8 cellular contexts compared by ENCODE assay signal in the genomic region with DNA sequence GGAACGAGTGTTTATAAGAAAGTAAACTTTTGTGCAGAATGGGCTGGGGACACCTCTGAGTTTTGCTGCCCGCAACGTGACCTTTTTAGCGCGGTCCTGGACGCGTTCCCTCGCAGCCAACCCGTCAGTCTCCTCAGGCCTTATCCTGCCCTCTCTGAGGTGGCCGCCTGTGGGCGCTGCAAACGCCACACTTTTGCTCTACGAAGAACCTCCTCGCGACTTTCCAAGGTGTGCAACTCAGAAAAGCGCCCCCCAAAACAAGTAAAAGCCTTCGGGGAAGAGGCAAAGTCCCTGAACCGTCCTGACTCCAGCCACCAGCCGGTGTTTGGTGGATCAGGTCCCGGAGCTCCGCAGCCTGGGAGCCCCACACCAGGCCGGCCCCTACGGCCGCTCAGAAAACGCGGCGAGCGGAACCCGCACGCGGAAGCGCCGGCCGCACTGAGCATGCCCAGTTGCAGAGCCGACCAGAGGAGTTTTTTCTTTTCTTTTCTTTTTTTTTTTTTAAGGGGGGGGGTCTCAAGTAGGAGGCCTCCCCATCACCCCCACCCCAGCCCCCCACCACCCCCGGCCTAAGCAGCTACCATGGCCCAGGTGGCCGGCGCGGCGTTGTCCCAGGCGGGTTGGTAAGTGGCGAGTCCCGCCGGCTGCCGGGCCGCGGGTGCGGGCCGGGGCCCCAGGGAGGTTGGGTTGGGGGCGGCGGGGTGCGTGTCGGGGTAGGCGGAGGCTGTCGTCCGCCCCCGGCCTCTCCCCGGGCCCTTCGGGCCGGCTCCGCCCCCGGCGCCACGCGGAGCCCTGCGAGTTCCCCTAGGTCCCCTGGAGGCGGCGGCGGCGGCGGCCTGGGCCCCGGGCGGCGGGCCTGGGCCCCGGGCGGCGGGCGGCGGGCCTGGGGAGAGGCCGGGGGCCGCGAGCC. TPM values are rescaled to one million over a fixed set of nuclear protein-coding genes. Genes with fewer than 3 reads are reported as not detected.
A peak's percentile ranks its signal among the peaks of the same experiment; 100 is the strongest.
DNase-seq lines count a peak whose midpoint lies in the region; FAIRE-seq and TF ChIP-seq lines count a peak whose summit lies in the region.

A gene (plus strand): TSS at position 438 of the 910 bp plus-strand sequence. CDS start 145 bp downstream, at position 583.

- no peak within 1 kb of the TSS for H3K23ac ChIP-seq in neuronal stem cell (ENCODE audit: low read depth, low read length, poor library complexity)

- H2BK5ac ChIP-seq in neuronal stem cell (ENCODE audit: low read length), result peak within 1 kb of the TSS; percentile 93

- H3K27ac ChIP-seq in SJSA1 (peak within 1 kb of the TSS; percentile 73), neuronal stem cell (replicated peaks; ENCODE audit: low read length) (peak within 1 kb of the TSS; percentile 84)

- H3K9me3 ChIP-seq in HAP-1 (no peaks in the 10 kb centered on the region), SJSA1 (replicated peaks) (no peaks in the 10 kb centered on the region), neuronal stem cell (replicated peaks in 1 of 2; ENCODE audit: control insufficient read depth in 2 of 2, insufficient read depth in 1 of 2, low read depth in 1 of 2, low read length in 2 of 2) (no peaks in the 10 kb centered on the region)

- no peaks in the 10 kb centered on the region for H3K79me1 ChIP-seq in neuronal stem cell (ENCODE audit: low read depth, low read length)

- H2BK120ac ChIP-seq in neuronal stem cell (ENCODE audit: low read depth, low read length), result no peak within 1 kb of the TSS

- H2AK5ac ChIP-seq in neuronal stem cell (ENCODE audit: low read depth, low read length), result no peak within 1 kb of the TSS

- no peak within 1 kb of the TSS for H2BK15ac ChIP-seq in neuronal stem cell (ENCODE audit: low read length)

- peak within 1 kb of the TSS; percentile 97 for H2AFZ ChIP-seq in neuronal stem cell (ENCODE audit: low read length)

- H3K36me3 ChIP-seq in HAP-1 (replicated peaks), result no peaks in the 10 kb centered on the region
- no peaks in the 10 kb centered on the region for H3K36me3 ChIP-seq in SJSA1
- no peaks in the 10 kb centered on the region for H3K36me3 ChIP-seq in neuronal stem cell (replicated peaks in 1 of 2; ENCODE audit: control insufficient read depth in 2 of 2, insufficient read depth in 2 of 2, low read length in 2 of 2)

- H3K4me1 ChIP-seq in HAP-1 (peaks cover 26% of the 10 kb centered on the region), SJSA1 (replicated peaks) (peaks cover 16% of the 10 kb centered on the region), neuronal stem cell (ENCODE audit: control insufficient read depth in 2 of 2, insufficient read depth in 1 of 2, low read depth in 1 of 2, low read length in 2 of 2) (peaks cover 2 to 8% of the 10 kb centered on the region in 2 donors)

- no peak for TF ChIP-seq CTCF in subcutaneous adipose tissue (IDR thresholded peaks at IDR 0.05; ENCODE audit: low read depth)

- H3K4me3 ChIP-seq in HAP-1 (peak within 1 kb of the TSS; percentile 54), SJSA1 (peak within 1 kb of the TSS; percentile 77), neuronal stem cell (ENCODE audit: low read length in 2 of 2) (peak within 1 kb of the TSS; percentile 92 to 96)

- no peak within 1 kb of the TSS for H3K4ac ChIP-seq in neuronal stem cell (ENCODE audit: low read length)

- WGBS in neuronal stem cell (ENCODE audit: extremely low coverage in 2 of 2, insufficient read length in 2 of 2, insufficient replicate concordance in 1 of 2), 2 donors, result no CpG with 5 or more reads among the region's 82 CpGs

- H3K18ac ChIP-seq in neuronal stem cell (ENCODE audit: low read length), result peak within 1 kb of the TSS; percentile 93

- no peak within 1 kb of the TSS for H4K91ac ChIP-seq in neuronal stem cell (ENCODE audit: low read depth, low read length, poor library complexity)

- peak; percentile 48 for DNase-seq in GM04503 (ENCODE audit: low read depth)
- DNase-seq in HAP-1 (ENCODE audit: low spot score in 2 of 2), result peak; percentile 81 to 88
- DNase-seq in M059J (ENCODE audit: low read depth), result peak; percentile 80
- peak; percentile 76 to 93 for DNase-seq in SJSA1 (ENCODE audit: low read depth in 1 of 2, low spot score in 2 of 2)
- DNase-seq in activated naive CD4-positive, alpha-beta T cell (lab: John Stamatoyannopoulos, UW), result peak; percentile 57 to 77 (median 71)
- DNase-seq in frontal cortex (ENCODE audit: low spot score in 2 of 2), result peak; percentile 68 to 81
- DNase-seq in neuronal stem cell (ENCODE audit: low spot score), result peak; percentile 79

- H4K8ac ChIP-seq in neuronal stem cell (ENCODE audit: low read depth, low read length), result no peak within 1 kb of the TSS

- H3K27me3 ChIP-seq in HAP-1 (ENCODE audit: low read depth), result no peaks in the 10 kb centered on the region
- no peaks in the 10 kb centered on the region for H3K27me3 ChIP-seq in SJSA1 (replicated peaks)
- H3K27me3 ChIP-seq in neuronal stem cell (ENCODE audit: control insufficient read depth in 3 of 3, insufficient read depth in 3 of 3, low read depth in 1 of 3, low read length in 3 of 3), result no peaks in the 10 kb centered on the region

- in situ Hi-C loops in HAP-1 (cut with MboI; ENCODE audit: low sequenced_read_pairs), result no loop called here

- no peak for FAIRE-seq in frontal cortex (lab: Jason Lieb, UNC)

- H3K14ac ChIP-seq in neuronal stem cell (ENCODE audit: low read length), result no peak within 1 kb of the TSS

- peak within 1 kb of the TSS; percentile 99 for H3K4me2 ChIP-seq in neuronal stem cell (ENCODE audit: insufficient read depth, low read length, poor library complexity, severe bottlenecking)

- no peak within 1 kb of the TSS for H2BK12ac ChIP-seq in neuronal stem cell (ENCODE audit: low read length)

- peak within 1 kb of the TSS; percentile 82 for H3K9ac ChIP-seq in neuronal stem cell (ENCODE audit: low read depth, low read length, poor library complexity)

RNA-seq across cellular contexts. Expression of the gene that starts here (rescaled TPM):
- 7.2 and 8.4 TPM in 2 replicates for total RNA-seq in M059J (2014; rRNA removed; shearing (Covaris generic))
- 7.0 and 10.7 TPM in 2 replicates for total RNA-seq in SJSA1 (2014; rRNA removed; shearing (Covaris generic))
- total RNA-seq in frontal cortex (63.6 TPM), subcutaneous adipose tissue (100 to 1,000 TPM in 1 of 4 donors, 10 to 100 TPM in 3; 27.2 to 130 (median 32.8) TPM)
- 20.1 TPM for polyA plus RNA-seq in neuronal stem cell (2013, experiment 1 of 2)
- polyA plus RNA-seq in neuronal stem cell (2013, experiment 2 of 2), result 20.7 TPM

Comparison
In these comparisons a context has a peak if more than half of its experiments do, and no peak if none do; other contexts are left out.
1. Peak in every context shown above with its lines: DNase-seq, H3K4me3 ChIP-seq and H3K27ac ChIP-seq.